Comparison of ENCODE assay signal across 14 cellular contexts in the genomic region with DNA sequence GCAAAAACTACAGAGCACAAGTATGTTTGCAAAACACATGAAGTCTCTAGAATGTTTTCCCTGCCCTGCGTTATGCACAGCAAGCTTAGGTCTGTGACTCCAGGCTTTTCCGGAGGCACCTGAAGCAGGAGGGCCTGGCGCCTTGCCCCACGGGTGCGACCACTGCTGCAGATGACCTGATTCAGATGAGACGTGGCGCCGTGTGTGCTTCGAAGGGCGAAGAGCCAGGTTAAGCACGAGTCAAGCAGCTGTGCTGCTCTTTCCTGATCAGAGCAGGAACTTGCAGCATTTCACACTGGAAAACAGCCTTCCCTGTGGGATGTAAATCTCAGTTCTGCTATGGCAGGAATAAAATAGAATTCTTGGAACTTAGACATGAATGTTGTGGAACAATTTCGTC.
"Had no signal": no experiment of that assay in that cellular context is flagged by ENCODE, and none has a peak within 500 bp of the region (broad histone marks: within the 10 kb centered on the region; RNA-seq: fewer than 3 reads in every experiment).

No MANE protein-coding gene starts in this region.

- H3K9me3 ChIP-seq: adrenal gland, heart right ventricle, neutrophil, pancreas, sigmoid colon, tibial nerve had no signal

- H3K27me3 ChIP-seq: adrenal gland, cardiac muscle cell, heart right ventricle, neutrophil, pancreas, sigmoid colon, tibial nerve had no signal

- ATAC-seq: activated naive CD4-positive, alpha-beta T cell treated with anti-CD3 and anti-CD28 coated beads, Interleukin-2, amount 50 U/mL, for 72 hours; naive thymus-derived CD8-positive, alpha-beta T cell had no signal

- H3K4me1 ChIP-seq: pancreas had no signal

- DNase-seq: activated CD4-positive, alpha-beta T cell treated with anti-CD3 and anti-CD28 coated beads, Interleukin-2, amount 50 U/mL, for 4 hours; activated gamma-delta T cell; adrenal gland; erythroblast; heart right ventricle; naive thymus-derived CD8-positive, alpha-beta T cell; pancreas; sigmoid colon; stimulated activated naive CD4-positive, alpha-beta T cell; SW 1271 had no signal

- H3K27ac ChIP-seq: adrenal gland, cardiac muscle cell, heart right ventricle, neutrophil, pancreas had no signal

- H3K36me3 ChIP-seq: cardiac muscle cell, pancreas had no signal

- H3K4me3 ChIP-seq: adrenal gland, cardiac muscle cell, heart right ventricle, pancreas, sigmoid colon, tibial nerve had no signal
